8 cellular contexts compared by ENCODE assay signal in genomic region chr17:59361916-59362810, GRCh38. TPM values are rescaled to one million over a fixed set of nuclear protein-coding genes. Genes with fewer than 3 reads are reported as not detected.
A peak's percentile ranks its signal among the peaks of the same experiment; 100 is the strongest.
DNase-seq lines count a peak whose midpoint lies in the region; ATAC-seq and TF ChIP-seq lines count a peak whose summit lies in the region.

No MANE protein-coding gene starts in this region.

- H3K36me3 Mint-ChIP-seq in activated B cell treated with CpG ODN at 0.5 μM for 24 hours (ENCODE audit: low read depth) = peaks cover 11% of the 10 kb centered on the region
- H3K36me3 Mint-ChIP-seq in endodermal cell (ENCODE audit: low read depth) = peaks cover 31% of the 10 kb centered on the region
- no peaks in the 10 kb centered on the region for H3K36me3 Mint-ChIP-seq in glutamatergic neuron (ENCODE audit: unreplicated experiment)

- peak overlapping the region; percentile 42 for H3K4me3 Mint-ChIP-seq in activated B cell treated with CpG ODN at 0.5 μM for 24 hours
- no peak overlapping the region for H3K4me3 Mint-ChIP-seq in endodermal cell
- H3K4me3 Mint-ChIP-seq in glutamatergic neuron (ENCODE audit: unreplicated experiment) = no peak overlapping the region

- TF ChIP-seq CTCF in activated B cell treated with CpG ODN at 0.5 μM for 24 hours (IDR thresholded peaks at IDR 0.05) (no peak), parathyroid adenoma (IDR thresholded peaks at IDR 0.05) (no peak), endodermal cell (conservative IDR thresholded peaks at IDR 0.05) (no peak), glutamatergic neuron (IDR thresholded peaks at IDR 0.05; ENCODE audit: partially characterized antibody, unreplicated experiment) (no peak)

- H3K27ac ChIP-seq in parathyroid adenoma = no peak overlapping the region
- H3K27ac ChIP-seq in endodermal cell (ENCODE audit: low read depth, low read length) = no peak overlapping the region

- no peaks in the 10 kb centered on the region for H3K9me3 ChIP-seq in parathyroid adenoma (ENCODE audit: control insufficient read depth, low read length)
- no peaks in the 10 kb centered on the region for H3K9me3 ChIP-seq in endodermal cell (ENCODE audit: control insufficient read depth, low read length)

- H3K4me2 ChIP-seq in parathyroid adenoma (ENCODE audit: low read length) = peak overlapping the region; percentile 5

- intact Hi-C loops in activated B cell treated with CpG ODN at 0.5 μM for 24 hours (cut with micrococcal nuclease) = loop anchor here (1.0 kb wide), 3 partner anchors 11 to 33 kb away; no protein-coding TSS in a partner anchor

- H3K79me2 ChIP-seq in parathyroid adenoma = peaks cover 64% of the 10 kb centered on the region

- H3K4me1 Mint-ChIP-seq in activated B cell treated with CpG ODN at 0.5 μM for 24 hours (peaks cover 84% of the 10 kb centered on the region), endodermal cell (peaks cover 49% of the 10 kb centered on the region), glutamatergic neuron (ENCODE audit: low read depth, unreplicated experiment) (peaks cover 23% of the 10 kb centered on the region)

- H3K4me3 ChIP-seq in parathyroid adenoma (ENCODE audit: low read depth, low read length) (no peak overlapping the region), endodermal cell (ENCODE audit: low read length) (no peak overlapping the region)

- no peak overlapping the region for H2AFZ ChIP-seq in parathyroid adenoma

- H3K36me3 ChIP-seq in parathyroid adenoma (ENCODE audit: control insufficient read depth, insufficient read depth, low read length) (no peaks in the 10 kb centered on the region), endodermal cell (ENCODE audit: control insufficient read depth, insufficient read depth, low read length) (peaks cover 41% of the 10 kb centered on the region)

- ATAC-seq in HG03095 (IDR thresholded peaks at IDR 0.05; ENCODE audit: unreplicated experiment) = peak; percentile 59
- peak; percentile 77 for ATAC-seq in activated B cell treated with CpG ODN at 0.5 μM for 24 hours (ENCODE audit: low read depth)

- H3K27ac Mint-ChIP-seq in activated B cell treated with CpG ODN at 0.5 μM for 24 hours (peak overlapping the region; percentile 87), endodermal cell (no peak overlapping the region), glutamatergic neuron (ENCODE audit: unreplicated experiment) (no peak overlapping the region)

- no peaks in the 10 kb centered on the region for H3K27me3 Mint-ChIP-seq in activated B cell treated with CpG ODN at 0.5 μM for 24 hours
- no peaks in the 10 kb centered on the region for H3K27me3 Mint-ChIP-seq in endodermal cell (ENCODE audit: insufficient read depth)
- H3K27me3 Mint-ChIP-seq in glutamatergic neuron (ENCODE audit: unreplicated experiment) = no peaks in the 10 kb centered on the region

- H3K9ac ChIP-seq in parathyroid adenoma (no peak overlapping the region), endodermal cell (ENCODE audit: extremely low read depth, low read length, poor library complexity, severe bottlenecking) (no peak overlapping the region)

- DNase-seq in NCI-H2107 treated with DMSO at 0.1 percent for 48 hours (lab: John Stamatoyannopoulos, UW; ENCODE audit: unreplicated experiment) (peak; percentile 76), NCI-H2107 (lab: John Stamatoyannopoulos, UW) (no peak), activated B cell treated with CpG ODN at 0.5 μM for 24 hours (no peak), endodermal cell (no peak), glutamatergic neuron (no peak)
- peak; percentile 22 for DNase-seq in effector CD4-positive, alpha-beta T cell

- H3K4me1 ChIP-seq in parathyroid adenoma (peaks cover 50% of the 10 kb centered on the region), endodermal cell (ENCODE audit: control insufficient read depth, insufficient read depth, low read length) (peaks cover 30% of the 10 kb centered on the region)

- CTCF ChIA-PET in activated B cell treated with CpG ODN at 0.5 μM for 24 hours (lab: Charles Lee) = interaction anchor here (0.7 to 1.7 kb wide), 8 partner anchors 9 to 78 kb away, joined by 3 to 8 read pairs (median 3); no protein-coding TSS in a partner anchor

- H3K27me3 ChIP-seq in parathyroid adenoma (ENCODE audit: control insufficient read depth, insufficient read depth, low read length) (no peaks in the 10 kb centered on the region), endodermal cell (ENCODE audit: control insufficient read depth, insufficient read depth, low read length, poor library complexity, severe bottlenecking) (no peaks in the 10 kb centered on the region)

- POLR2A ChIA-PET in activated B cell treated with CpG ODN at 0.5 μM for 24 hours (lab: Charles Lee) = interaction anchor here (0.6 to 7.9 kb wide), 11 partner anchors 8 to 258 kb away, joined by 3 to 56 read pairs (median 4); partner anchors contain the start of gene YPEL2

- H3K9me3 Mint-ChIP-seq in activated B cell treated with CpG ODN at 0.5 μM for 24 hours (no peaks in the 10 kb centered on the region), endodermal cell (no peaks in the 10 kb centered on the region), glutamatergic neuron (ENCODE audit: unreplicated experiment) (no peaks in the 10 kb centered on the region)

- WGBS in endodermal cell (ENCODE audit: insufficient coverage in 1 of 2, insufficient read length in 1 of 2), 2 experiments = 89 to 94% methylated on average over 6 to 7 of the region's 7 CpGs

RNA-seq across cellular contexts. Expression of gene YPEL2, which starts 30.7 kb away (rescaled TPM):
- total RNA-seq in activated B cell treated with CpG ODN at 0.5 μM for 24 hours = 18.3 and 19.5 TPM in 2 replicates
- 10 to 100 TPM; 22.8 to 27.7 TPM for total RNA-seq in endodermal cell
- polyA plus RNA-seq in endodermal cell (2013, experiment 1 of 2) = 11.8 TPM
- 12.1 TPM for polyA plus RNA-seq in endodermal cell (2013, experiment 2 of 2)
- 20.8 TPM for total RNA-seq in glutamatergic neuron (ENCODE audit: unreplicated experiment)

Comparison
In these comparisons a context has a peak if more than half of its experiments do, and no peak if none do; other contexts are left out.
1. DNase-seq: peak in NCI-H2107 treated with DMSO at 0.1 percent for 48 hours (single experiment) and effector CD4-positive, alpha-beta T cell (single experiment); none in NCI-H2107 (single experiment), activated B cell treated with CpG ODN at 0.5 μM for 24 hours (single experiment), endodermal cell (single experiment) and glutamatergic neuron (single experiment).